In the genomic region with DNA sequence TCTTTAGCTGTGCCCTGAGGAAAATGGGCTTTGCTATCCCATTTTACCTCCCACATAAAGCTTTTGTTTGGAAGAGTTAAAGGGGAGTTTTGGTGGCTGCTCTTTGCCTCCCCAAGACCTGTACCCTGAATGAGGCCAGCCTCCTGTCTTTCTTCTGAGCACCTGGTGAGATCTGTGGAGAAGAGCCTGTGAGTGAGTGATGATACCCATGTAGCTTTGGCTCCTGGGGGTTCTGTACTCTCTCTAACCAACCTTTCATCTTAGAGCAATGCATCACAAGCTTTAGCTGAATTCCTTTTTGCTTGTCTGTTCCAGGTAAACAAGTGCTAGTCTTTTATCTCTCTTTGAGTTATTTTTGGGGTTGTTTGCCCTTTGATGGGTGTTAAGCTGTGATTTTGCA, we compare ENCODE assay signal across 38 cellular contexts.
"Had no signal": no experiment of that assay in that cellular context is flagged by ENCODE, and none has a peak within 500 bp of the region (broad histone marks: within the 10 kb centered on the region; RNA-seq: fewer than 3 reads in every experiment).

No MANE protein-coding gene starts in this region.

- H3K27ac Mint-ChIP-seq: activated B cell treated with CpG ODN at 0.5 μM for 24 hours; activated CD4-positive, alpha-beta memory T cell treated with anti-CD3 and anti-CD28 coated beads, Interleukin-2, amount 10 ng/mL, durations not matched to agents 7 days and 5 days; activated CD4-positive, alpha-beta T cell treated with anti-CD3 and anti-CD28 coated beads for 36 hours; activated CD4-positive, alpha-beta T cell treated with anti-CD3 and anti-CD28 coated beads, Interleukin-2, amount 10 ng/mL, durations not matched to agents 7 days and 5 days; activated CD8-positive, alpha-beta memory T cell treated with anti-CD3 and anti-CD28 coated beads, Interleukin-2, amount 10 ng/mL, durations not matched to agents 7 days and 5 days; activated CD8-positive, alpha-beta T cell treated with anti-CD3 and anti-CD28 coated beads, Interleukin-2, amount 10 ng/mL, durations not matched to agents 7 days and 5 days; activated naive CD4-positive, alpha-beta T cell treated with anti-CD3 and anti-CD28 coated beads, Interleukin-2, amount 10 ng/mL, durations not matched to agents 7 days and 5 days; activated naive CD4-positive, alpha-beta T cell treated with anti-CD3 and anti-CD28 coated beads, Interleukin-2, amount 50 U/mL, for 24 hours; activated naive CD8-positive, alpha-beta T cell; activated naive CD8-positive, alpha-beta T cell treated with anti-CD3 and anti-CD28 coated beads, Interleukin-2, amount 10 ng/mL, durations not matched to agents 7 days and 5 days; activated naive CD8-positive, alpha-beta T cell treated with anti-CD3 and anti-CD28 coated beads, Interleukin-2, amount 50 U/mL, for 24 hours; activated T-cell treated with anti-CD3 and anti-CD28 coated beads, Interleukin-2, amount 50 U/mL, for 24 hours; activated T-helper 2 cell treated with anti-CD3 and anti-CD28 coated beads, Interferon-gamma antibody, Interleukin-2, Interleukin-4, amounts not matched to agents 10 μg/mL and 5 μg/mL and 100 μg/mL, durations not matched to agents 14 hours and 24 hours and 36 hours; brain; T-helper 1 cell treated with Interleukin-12 subunit alpha and Interleukin-12 subunit beta and Interleukin-4 antibody, amounts not matched to agents 30 μg/mL and 1 μg/mL, for 36 hours; T-helper 2 cell treated with Interferon-gamma antibody and Interleukin-4, amounts not matched to agents 5 μg/mL and 100 μg/mL, for 36 hours had no signal

- H3K4me3 Mint-ChIP-seq: activated B cell treated with CpG ODN at 0.5 μM for 24 hours; activated CD4-positive, alpha-beta memory T cell treated with anti-CD3 and anti-CD28 coated beads, Interleukin-2, amount 10 ng/mL, durations not matched to agents 7 days and 5 days; activated CD4-positive, alpha-beta T cell treated with anti-CD3 and anti-CD28 coated beads for 36 hours; activated CD4-positive, alpha-beta T cell treated with anti-CD3 and anti-CD28 coated beads, Interleukin-2, amount 10 ng/mL, durations not matched to agents 7 days and 5 days; activated CD8-positive, alpha-beta memory T cell treated with anti-CD3 and anti-CD28 coated beads, Interleukin-2, amount 10 ng/mL, durations not matched to agents 7 days and 5 days; activated CD8-positive, alpha-beta T cell treated with anti-CD3 and anti-CD28 coated beads, Interleukin-2, amount 10 ng/mL, durations not matched to agents 7 days and 5 days; activated naive CD4-positive, alpha-beta T cell treated with anti-CD3 and anti-CD28 coated beads, Interleukin-2, amount 10 ng/mL, durations not matched to agents 7 days and 5 days; activated naive CD4-positive, alpha-beta T cell treated with anti-CD3 and anti-CD28 coated beads, Interleukin-2, amount 50 U/mL, for 24 hours; activated naive CD8-positive, alpha-beta T cell; activated naive CD8-positive, alpha-beta T cell treated with anti-CD3 and anti-CD28 coated beads, Interleukin-2, amount 10 ng/mL, durations not matched to agents 7 days and 5 days; activated naive CD8-positive, alpha-beta T cell treated with anti-CD3 and anti-CD28 coated beads, Interleukin-2, amount 50 U/mL, for 24 hours; activated T-cell treated with anti-CD3 and anti-CD28 coated beads, Interleukin-2, amount 50 U/mL, for 24 hours; brain; central memory CD8-positive, alpha-beta T cell; T-helper 1 cell treated with Interleukin-12 subunit alpha and Interleukin-12 subunit beta and Interleukin-4 antibody, amounts not matched to agents 30 μg/mL and 1 μg/mL, for 36 hours; T-helper 2 cell treated with Interferon-gamma antibody and Interleukin-4, amounts not matched to agents 5 μg/mL and 100 μg/mL, for 36 hours had no signal

- FAIRE-seq: bronchial epithelial cell, TTC549 had no signal

- H3K36me3 ChIP-seq: ascending aorta, cardiac muscle cell had no signal

- H3K4me1 Mint-ChIP-seq: activated CD4-positive, alpha-beta memory T cell treated with anti-CD3 and anti-CD28 coated beads, Interleukin-2, amount 10 ng/mL, durations not matched to agents 7 days and 5 days; activated CD4-positive, alpha-beta T cell treated with anti-CD3 and anti-CD28 coated beads for 36 hours; activated CD4-positive, alpha-beta T cell treated with anti-CD3 and anti-CD28 coated beads, Interleukin-2, amount 10 ng/mL, durations not matched to agents 7 days and 5 days; activated CD8-positive, alpha-beta memory T cell treated with anti-CD3 and anti-CD28 coated beads, Interleukin-2, amount 10 ng/mL, durations not matched to agents 7 days and 5 days; activated naive CD4-positive, alpha-beta T cell treated with anti-CD3 and anti-CD28 coated beads, Interleukin-2, amount 10 ng/mL, durations not matched to agents 7 days and 5 days; activated naive CD8-positive, alpha-beta T cell treated with anti-CD3 and anti-CD28 coated beads, Interleukin-2, amount 10 ng/mL, durations not matched to agents 7 days and 5 days; activated naive CD8-positive, alpha-beta T cell treated with anti-CD3 and anti-CD28 coated beads, Interleukin-2, amount 50 U/mL, for 24 hours; brain had no signal

- H3K4me3 ChIP-seq: ascending aorta, cardiac muscle cell had no signal

- ATAC-seq: activated CD4-positive, alpha-beta T cell treated with anti-CD3 and anti-CD28 coated beads for 36 hours; activated CD8-positive, alpha-beta memory T cell treated with anti-CD3 and anti-CD28 coated beads, Interleukin-2, amount 10 ng/mL, durations not matched to agents 7 days and 5 days; activated CD8-positive, alpha-beta T cell treated with anti-CD3 and anti-CD28 coated beads, Interleukin-2, amount 10 ng/mL, durations not matched to agents 7 days and 5 days; activated naive CD8-positive, alpha-beta T cell treated with anti-CD3 and anti-CD28 coated beads, Interleukin-2, amount 50 U/mL, for 24 hours had no signal

- DNase-seq: activated B cell treated with CpG ODN at 0.5 μM for 24 hours; activated CD4-positive, alpha-beta memory T cell treated with anti-CD3 and anti-CD28 coated beads, Interleukin-2, amount 10 ng/mL, durations not matched to agents 7 days and 5 days; activated CD4-positive, alpha-beta T cell treated with anti-CD3 and anti-CD28 coated beads for 36 hours; activated CD4-positive, alpha-beta T cell treated with anti-CD3 and anti-CD28 coated beads for 48 hours; activated CD4-positive, alpha-beta T cell treated with anti-CD3 and anti-CD28 coated beads, Interleukin-2, amount 10 ng/mL, durations not matched to agents 7 days and 5 days; activated CD4-positive, alpha-beta T cell treated with anti-CD3 and anti-CD28 coated beads, Interleukin-2, amount 50 U/mL, for 48 hours; activated CD4-positive, CD25-positive, alpha-beta regulatory T cell treated with anti-CD3 and anti-CD28 coated beads, Interleukin-2, amount 50 U/mL, for 72 hours; activated CD8-positive, alpha-beta memory T cell treated with anti-CD3 and anti-CD28 coated beads for 24 hours; activated CD8-positive, alpha-beta memory T cell treated with anti-CD3 and anti-CD28 coated beads, Interleukin-2, amount 10 ng/mL, durations not matched to agents 7 days and 5 days; activated CD8-positive, alpha-beta memory T cell treated with anti-CD3 and anti-CD28 coated beads, Interleukin-2, amount 50 U/mL, for 48 hours; activated CD8-positive, alpha-beta T cell treated with anti-CD3 and anti-CD28 coated beads, Interleukin-2, amount 10 ng/mL, durations not matched to agents 7 days and 5 days; activated effector memory CD4-positive, alpha-beta T cell treated with Interleukin-2 at 50 U/mL for 16 hours; activated gamma-delta T cell; activated naive CD4-positive, alpha-beta T cell treated with anti-CD3 and anti-CD28 coated beads, Interleukin-2, amount 10 ng/mL, durations not matched to agents 7 days and 5 days; activated naive CD4-positive, alpha-beta T cell treated with Interleukin-2 at 50 U/mL for 16 hours; activated naive CD8-positive, alpha-beta T cell treated with anti-CD3 and anti-CD28 coated beads, Interleukin-2, amount 10 ng/mL, durations not matched to agents 7 days and 5 days; activated naive CD8-positive, alpha-beta T cell treated with anti-CD3 and anti-CD28 coated beads, Interleukin-2, amount 50 U/mL, for 24 hours; activated T-cell treated with anti-CD3 and anti-CD28 coated beads, Interleukin-2, amount 50 U/mL, for 24 hours; activated T-cell treated with anti-CD3 and anti-CD28 coated beads, Interleukin-2, amount 50 U/mL, for 48 hours; amygdala; anterior cingulate cortex; caudate nucleus; cerebellar nuclear complex; T-helper 1 cell; T-helper 2 cell; T-helper 9 cell had no signal

- H3K4me1 ChIP-seq: ascending aorta had no signal

- H3K9me3 ChIP-seq: ascending aorta had no signal

- H3K27ac ChIP-seq: ascending aorta, cardiac muscle cell, VCaP had no signal

- H3K27me3 ChIP-seq: ascending aorta, cardiac muscle cell had no signal

- H3K9me3 Mint-ChIP-seq: activated T-cell treated with anti-CD3 and anti-CD28 coated beads, Interleukin-2, amount 50 U/mL, for 24 hours; central memory CD8-positive, alpha-beta T cell; T-helper 2 cell treated with Interferon-gamma antibody and Interleukin-4, amounts not matched to agents 5 μg/mL and 100 μg/mL, for 36 hours had no signal

- H3K27me3 Mint-ChIP-seq: activated B cell treated with CpG ODN at 0.5 μM for 24 hours; activated CD4-positive, alpha-beta memory T cell treated with anti-CD3 and anti-CD28 coated beads, Interleukin-2, amount 10 ng/mL, durations not matched to agents 7 days and 5 days; activated CD4-positive, alpha-beta T cell treated with anti-CD3 and anti-CD28 coated beads for 36 hours; activated CD4-positive, alpha-beta T cell treated with anti-CD3 and anti-CD28 coated beads, Interleukin-2, amount 10 ng/mL, durations not matched to agents 7 days and 5 days; activated CD8-positive, alpha-beta memory T cell treated with anti-CD3 and anti-CD28 coated beads, Interleukin-2, amount 10 ng/mL, durations not matched to agents 7 days and 5 days; activated naive CD4-positive, alpha-beta T cell treated with anti-CD3 and anti-CD28 coated beads, Interleukin-2, amount 10 ng/mL, durations not matched to agents 7 days and 5 days; activated naive CD4-positive, alpha-beta T cell treated with anti-CD3 and anti-CD28 coated beads, Interleukin-2, amount 50 U/mL, for 24 hours; activated naive CD8-positive, alpha-beta T cell; activated naive CD8-positive, alpha-beta T cell treated with anti-CD3 and anti-CD28 coated beads, Interleukin-2, amount 10 ng/mL, durations not matched to agents 7 days and 5 days; activated naive CD8-positive, alpha-beta T cell treated with anti-CD3 and anti-CD28 coated beads, Interleukin-2, amount 50 U/mL, for 24 hours; activated T-cell treated with anti-CD3 and anti-CD28 coated beads, Interleukin-2, amount 50 U/mL, for 24 hours; brain; central memory CD8-positive, alpha-beta T cell had no signal
